12 cellular contexts compared by ENCODE assay signal in the genomic region with DNA sequence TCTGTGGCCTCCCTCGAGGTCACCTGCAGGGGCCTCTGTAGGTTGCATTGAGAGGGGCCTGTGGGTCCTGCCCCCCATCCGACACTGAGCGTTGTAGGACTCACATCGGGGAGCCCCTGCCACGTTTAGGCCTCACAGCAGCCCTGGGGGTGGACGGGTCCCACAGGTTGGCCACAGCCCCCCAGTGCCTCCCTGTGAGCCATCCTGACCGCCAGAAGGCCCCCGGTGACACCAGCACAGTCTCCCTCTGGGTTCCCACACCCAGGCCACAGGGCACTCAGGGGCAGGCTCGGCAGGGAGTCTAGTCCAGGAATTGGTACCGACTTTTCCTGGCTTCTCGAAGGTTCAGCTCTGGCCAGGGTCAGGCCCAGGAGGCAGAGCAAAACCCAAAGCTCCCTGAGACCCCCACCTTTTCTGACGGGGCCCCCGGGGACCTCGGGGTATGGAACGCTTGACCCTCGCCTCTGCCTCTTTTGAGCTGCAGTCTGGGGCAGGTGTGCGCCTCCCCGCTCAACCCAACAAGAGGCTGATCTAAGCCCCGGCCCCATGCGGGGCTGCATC. TPM values are rescaled to one million over a fixed set of nuclear protein-coding genes. Genes with fewer than 3 reads are reported as not detected.
DNase-seq lines count a peak whose midpoint lies in the region; ATAC-seq, FAIRE-seq and TF ChIP-seq lines count a peak whose summit lies in the region.
"Had no signal": no experiment of that assay in that cellular context is flagged by ENCODE, and none has a peak within 500 bp of the region (broad histone marks: within the 10 kb centered on the region; RNA-seq: fewer than 3 reads in every experiment).

No MANE protein-coding gene starts in this region.

- no peaks in the 10 kb centered on the region for H3K36me3 ChIP-seq in liver (ENCODE audit: control insufficient read depth in 4 of 4, insufficient read depth in 3 of 4, low read depth in 1 of 4, low read length in 3 of 4)
- no peaks in the 10 kb centered on the region for H3K36me3 ChIP-seq in HepG2 (replicated peaks in 1 of 2; ENCODE audit: control insufficient read depth in 1 of 2, insufficient read depth in 2 of 2, low read length in 2 of 2)
- H3K36me3 ChIP-seq in esophagus (ENCODE audit: control insufficient read depth in 2 of 2, insufficient read depth in 2 of 2, low read length in 1 of 2) = no peaks in the 10 kb centered on the region
- H3K36me3 ChIP-seq in parathyroid adenoma (ENCODE audit: control insufficient read depth, insufficient read depth, low read length) = no peaks in the 10 kb centered on the region

- POLR2A ChIA-PET in HepG2 (lab: Yijun Ruan, JAX) = no interaction called here

- WGBS in liver = 94% methylated on average over 20 of the region's 20 CpGs
- no CpG with 5 or more reads among the region's 20 CpGs for WGBS in HepG2 (ENCODE audit: low lambda C conversion rate)
- WGBS in esophagus, 2 donors = 86 to 88% methylated on average over 20 of the region's 20 CpGs

- CTCF ChIA-PET in HepG2 (lab: Yijun Ruan, JAX; ENCODE audit: low intra/inter-chr PET ratio, low total read pairs) = no interaction called here

- in situ Hi-C loops in HepG2 (cut with HindIII; ENCODE audit: extremely low pct_ligation_motif_present, low pct_unique_long_range_greater_than_20kb) = no loop called here

- TF ChIP-seq CTCF in liver (IDR thresholded peaks at IDR 0.05; ENCODE audit: low read depth, low read length, missing input control) = no peak
- TF ChIP-seq CTCF in HepG2 (CRISPR knock-in tag; IDR thresholded peaks at IDR 0.05) = no peak
- no peak for TF ChIP-seq CTCF in parathyroid adenoma (IDR thresholded peaks at IDR 0.05)

- no peak for ATAC-seq in HepG2

- H2AFZ ChIP-seq in HepG2 (ENCODE audit: low read length) (no peak overlapping the region), parathyroid adenoma (no peak overlapping the region)

- DNase-seq in HepG2 (ENCODE audit: low spot score) (no peak), NCI-H128 (lab: John Stamatoyannopoulos, UW; ENCODE audit: unreplicated experiment) (no peak), glomerular visceral epithelial cell (ENCODE audit: extremely low spot score) (no peak), NCI-H2196 (lab: John Stamatoyannopoulos, UW; ENCODE audit: unreplicated experiment) (no peak)
- no peak for DNase-seq in stimulated activated CD8-positive, alpha-beta memory T cell treated with anti-CD3 and anti-CD28 coated beads, Interleukin-4, amount 100 ng/mL, for 48 hours
- DNase-seq: amniotic stem cell, NCI-H774 had no signal

- H3K79me2 ChIP-seq in HepG2 (ENCODE audit: insufficient read depth, low read length) (no peaks in the 10 kb centered on the region), parathyroid adenoma (no peaks in the 10 kb centered on the region)

- H3K9me3 ChIP-seq in liver (ENCODE audit: control insufficient read depth in 4 of 4, low read length in 3 of 4) (no peaks in the 10 kb centered on the region), HepG2 (ENCODE audit: low read length) (no peaks in the 10 kb centered on the region), esophagus (ENCODE audit: control insufficient read depth in 2 of 2, insufficient read depth in 1 of 2, low read depth in 1 of 2, low read length in 1 of 2) (no peaks in the 10 kb centered on the region), parathyroid adenoma (ENCODE audit: control insufficient read depth, low read length) (no peaks in the 10 kb centered on the region)

- H3K4me1 ChIP-seq in liver (ENCODE audit: control insufficient read depth in 4 of 4, insufficient read depth in 4 of 4, low read length in 3 of 4) (peaks cover 3 to 23% (median 7%) of the 10 kb centered on the region in 4 donors), HepG2 (ENCODE audit: insufficient read depth, low read length) (peaks cover 38% of the 10 kb centered on the region), esophagus (ENCODE audit: control insufficient read depth in 2 of 2, insufficient read depth in 2 of 2, low read length in 1 of 2) (peaks cover 0 to 6% of the 10 kb centered on the region in 2 donors), parathyroid adenoma (no peaks in the 10 kb centered on the region)

- H3K27ac ChIP-seq in liver (ENCODE audit: low read depth in 1 of 2, low read length in 2 of 2) = peak overlapping the region; percentile 56 to 57
- no peak overlapping the region for H3K27ac ChIP-seq in HepG2 (ENCODE audit: extremely low read length, insufficient read depth, low read length)
- peak overlapping the region; percentile 36 to 51 for H3K27ac ChIP-seq in esophagus (ENCODE audit: low read depth in 2 of 2, low read length in 1 of 2)
- peak overlapping the region; percentile 82 for H3K27ac ChIP-seq in parathyroid adenoma
- H3K27ac ChIP-seq: SK-N-MC had no signal

- no peaks in the 10 kb centered on the region for H3K27me3 ChIP-seq in liver (ENCODE audit: control insufficient read depth in 4 of 4, insufficient read depth in 4 of 4, low read length in 3 of 4)
- H3K27me3 ChIP-seq in HepG2 (ENCODE audit: control insufficient read depth in 1 of 2, insufficient read depth in 2 of 2, low read length in 2 of 2) = no peaks in the 10 kb centered on the region
- no peaks in the 10 kb centered on the region for H3K27me3 ChIP-seq in esophagus (ENCODE audit: control insufficient read depth in 1 of 2, insufficient read depth in 2 of 2, low read length in 2 of 2)
- no peaks in the 10 kb centered on the region for H3K27me3 ChIP-seq in parathyroid adenoma (ENCODE audit: control insufficient read depth, insufficient read depth, low read length)

- H3K4me3 ChIP-seq in liver (ENCODE audit: low read depth in 1 of 3, low read length in 3 of 3) (no peak overlapping the region), HepG2 (replicated peaks in 1 of 3; ENCODE audit: insufficient read depth in 1 of 3, low read depth in 2 of 3, low read length in 3 of 3) (no peak overlapping the region), esophagus (ENCODE audit: low read depth in 1 of 2, low read length in 2 of 2) (no peak overlapping the region), parathyroid adenoma (ENCODE audit: low read depth, low read length) (no peak overlapping the region)
- H3K4me3 ChIP-seq: SK-N-MC had no signal

- TF ChIP-seq POLR2A in HepG2 (IDR thresholded peaks at IDR 0.05; ENCODE audit: insufficient read depth in 1 of 2, low read depth in 2 of 2, low read length in 2 of 2) = no peak

- H3K9ac ChIP-seq in liver (ENCODE audit: low read depth in 1 of 2, low read length in 2 of 2) (peak overlapping the region in 1 of 2 donors; percentile 16), HepG2 (ENCODE audit: insufficient read depth, low read depth, low read length) (no peak overlapping the region), parathyroid adenoma (no peak overlapping the region)

- no peaks in the 10 kb centered on the region for H4K20me1 ChIP-seq in HepG2 (ENCODE audit: insufficient read depth, low read length)

- no peak for TF ChIP-seq EP300 in HepG2 (IDR thresholded peaks at IDR 0.05; ENCODE audit: low read depth in 2 of 2, low read length in 2 of 2)
- TF ChIP-seq EP300 in HepG2 (CRISPR knock-in tag; IDR thresholded peaks at IDR 0.05; ENCODE audit: borderline replicate concordance) = no peak

- intact Hi-C loops in HepG2 (cut with micrococcal nuclease; ENCODE audit: unreplicated experiment) = no loop called here

- H3K4me2 ChIP-seq in HepG2 (ENCODE audit: low read depth, low read length) (no peak overlapping the region), parathyroid adenoma (ENCODE audit: low read length) (no peak overlapping the region)

- no peak for FAIRE-seq in HepG2 (lab: Jason Lieb, UNC)
- FAIRE-seq: endometrium had no signal

- no peak for TF ChIP-seq RAD21 in liver (IDR thresholded peaks at IDR 0.05)
- no peak for TF ChIP-seq RAD21 in HepG2 (CRISPR knock-in tag; IDR thresholded peaks at IDR 0.05)

- no TSS peak for BruUV-seq in HepG2 (replicated peaks; lab: Mats Ljungman, UMichigan)

TF ChIP-seq in liver, 16 proteins besides CTCF, POLR2A, EP300 and RAD21:
- no peak for TF ChIP-seq HNF4A (conservative IDR thresholded peaks at IDR 0.05)
- TF ChIP-seq GABPA (IDR thresholded peaks at IDR 0.05 in 1 of 2, conservative IDR thresholded peaks at IDR 0.05 in 1 of 2) = no peak

TF ChIP-seq in HepG2, 621 proteins besides CTCF, POLR2A, EP300 and RAD21 (continues in another document):
- TF ChIP-seq ZNF598 (CRISPR knock-in tag; IDR thresholded peaks at IDR 0.05; ENCODE audit: borderline replicate concordance) (no peak), ZNF367 (CRISPR knock-in tag; IDR thresholded peaks at IDR 0.05; ENCODE audit: borderline replicate concordance) (no peak), EZH2 (conservative IDR thresholded peaks at IDR 0.05; ENCODE audit: low read depth, low read length) (no peak)
- TF ChIP-seq, protein P1, sequence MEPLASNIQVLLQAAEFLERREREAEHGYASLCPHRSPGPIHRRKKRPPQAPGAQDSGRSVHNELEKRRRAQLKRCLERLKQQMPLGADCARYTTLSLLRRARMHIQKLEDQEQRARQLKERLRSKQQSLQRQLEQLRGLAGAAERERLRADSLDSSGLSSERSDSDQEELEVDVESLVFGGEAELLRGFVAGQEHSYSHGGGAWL (CRISPR knock-in tag; IDR thresholded peaks at IDR 0.05) = no peak

RNA-seq across cellular contexts. Expression of a gene that starts 13.9 kb away (rescaled TPM):
- total RNA-seq in liver (10 to 100 TPM in 1 of 2 donors, 1 to 10 TPM in 1; 7.4 to 15.6 TPM), HepG2 (2016; rRNA removed; fragmentation: Illumina TruSeq; extraction: Trizol) (9.8 and 24.0 TPM in 2 replicates)
- polyA plus RNA-seq in liver (1 to 10 TPM; 3.3 to 8.4 TPM), HepG2 (2011; rRNA removed) (21.7 and 22.8 TPM in 2 replicates), esophagus (10 to 100 TPM in 1 of 2 donors, 1 to 10 TPM in 1; 6.4 to 13.3 TPM)
- total RNA-seq in HepG2 (2016; cell fraction: cytosol; rRNA removed; fragmentation: Illumina TruSeq; extraction: Trizol; ENCODE audit: low read depth) = 2.9 and 4.1 TPM in 2 replicates
- total RNA-seq in HepG2 (2016; cell fraction: insoluble cytoplasmic fraction; rRNA removed; fragmentation: Illumina TruSeq; extraction: Trizol) = 8.5 and 20.1 TPM in 2 replicates
- 7.7 and 7.9 TPM in 2 replicates for total RNA-seq in HepG2 (2016; cell fraction: membrane; rRNA removed; fragmentation: Illumina TruSeq; extraction: Trizol)
- total RNA-seq in HepG2 (2016; cell fraction: nucleus; rRNA removed; fragmentation: Illumina TruSeq; extraction: Trizol) = 29.0 and 30.4 TPM in 2 replicates
- 14.9 and 16.0 TPM in 2 replicates for polyA plus RNA-seq in HepG2 (2011; cell fraction: cytosol; rRNA removed)
- 67.0 and 84.3 TPM in 2 replicates for polyA plus RNA-seq in HepG2 (2011; cell fraction: nucleus; rRNA removed)
- 25.3 and 34.5 TPM in 2 replicates for polyA plus RNA-seq in HepG2 (2012)
- 3.3 and 3.7 TPM in 2 replicates for polyA plus RNA-seq in HepG2 (2016; cell fraction: cytosol; fragmentation: Illumina TruSeq; extraction: Trizol; ENCODE audit: low read depth)
- 7.8 and 10.0 TPM in 2 replicates for polyA plus RNA-seq in HepG2 (2016; cell fraction: insoluble cytoplasmic fraction; fragmentation: Illumina TruSeq; extraction: Trizol; ENCODE audit: low read depth)
- 6.3 and 6.9 TPM in 2 replicates for polyA plus RNA-seq in HepG2 (2016; cell fraction: membrane; fragmentation: Illumina TruSeq; extraction: Trizol; ENCODE audit: low read depth)
- polyA plus RNA-seq in HepG2 (2016; cell fraction: nucleus; fragmentation: Illumina TruSeq; extraction: Trizol; ENCODE audit: insufficient read depth, low read depth) = 66.5 TPM in 2 replicates
- 10.4 and 14.1 TPM in 2 replicates for polyA minus RNA-seq in HepG2 (2011; rRNA and poly(A)+ RNA removed; ENCODE audit: low replicate concordance)
- polyA minus RNA-seq in HepG2 (2011; cell fraction: cytosol; rRNA and poly(A)+ RNA removed) = 8.6 and 9.1 TPM in 2 replicates
- 22.9 and 23.1 TPM in 2 replicates for polyA minus RNA-seq in HepG2 (2011; cell fraction: nucleus; rRNA and poly(A)+ RNA removed)
